In genomic region chr21:44065428-44065827, GRCh38 we compare ENCODE assay signal across 8 cellular contexts. TPM values are rescaled to one million over a fixed set of nuclear protein-coding genes. Genes with fewer than 3 reads are reported as not detected.
A peak's percentile ranks its signal among the peaks of the same experiment; 100 is the strongest.
DNase-seq lines count a peak whose midpoint lies in the region; ATAC-seq lines count a peak whose summit lies in the region.

No MANE protein-coding gene starts in this region.

- H2BK15ac ChIP-seq in mesendoderm (replicated peaks; ENCODE audit: low read depth): no peak overlapping the region

- no peak overlapping the region for H4K5ac ChIP-seq in mesendoderm (ENCODE audit: low read length)

- no peak overlapping the region for H3K4ac ChIP-seq in mesendoderm (ENCODE audit: low read depth, low read length)

- no peak overlapping the region for H2BK5ac ChIP-seq in mesendoderm (ENCODE audit: low read length)

- no peak overlapping the region for H3K27ac ChIP-seq in mesendoderm (ENCODE audit: low read depth, low read length)

- H3K4me2 ChIP-seq in mesendoderm (ENCODE audit: low read length): no peak overlapping the region

- H3K9ac ChIP-seq in mesendoderm (ENCODE audit: low read length): no peak overlapping the region

- no peak overlapping the region for H2AK5ac ChIP-seq in mesendoderm (ENCODE audit: low read length)

- no peak overlapping the region for H3K56ac ChIP-seq in mesendoderm (ENCODE audit: low read length)

- H4K8ac ChIP-seq in mesendoderm (ENCODE audit: low read depth, low read length): no peak overlapping the region

- no peaks in the 10 kb centered on the region for H3K4me1 ChIP-seq in mesendoderm (ENCODE audit: control insufficient read depth, low read depth, low read length)

- H3K18ac ChIP-seq in mesendoderm (ENCODE audit: low read length): no peak overlapping the region

- no peaks in the 10 kb centered on the region for H3K27me3 ChIP-seq in mesendoderm (ENCODE audit: insufficient read depth, low read length, poor library complexity)

- H3K36me3 ChIP-seq in mesendoderm (ENCODE audit: control insufficient read depth, insufficient read depth, low read length): peaks cover 11% of the 10 kb centered on the region

- no peak overlapping the region for H2BK120ac ChIP-seq in mesendoderm (ENCODE audit: low read depth, low read length)

- WGBS in mesendoderm (ENCODE audit: extremely low coverage, insufficient coverage, low lambda C conversion rate): no CpG with 5 or more reads among the region's 9 CpGs

- peak; percentile 88 for DNase-seq in Jurkat, Clone E6-1 (ENCODE audit: low read depth, low spot score)
- peak; percentile 60 to 67 for DNase-seq in activated CD8-positive, alpha-beta memory T cell treated with anti-CD3 and anti-CD28 coated beads for 4 hours (ENCODE audit: low read depth in 2 of 2)
- DNase-seq in germinal center (ENCODE audit: low spot score) (peak; percentile 39), mesendoderm (no peak), AG08396 (ENCODE audit: low spot score) (no peak), DMS53 treated with DMSO at 0.1 percent for 48 hours (lab: John Stamatoyannopoulos, UW; ENCODE audit: unreplicated experiment) (no peak)
- DNase-seq in stimulated activated naive CD4-positive, alpha-beta T cell (lab: John Stamatoyannopoulos, UW): peak; percentile 64 to 95 (median 83)

- no peak overlapping the region for H3K23ac ChIP-seq in mesendoderm (ENCODE audit: low read length)

- ATAC-seq in GM21529 (IDR thresholded peaks at IDR 0.05; ENCODE audit: unreplicated experiment): no peak

- H3K4me3 ChIP-seq in Jurkat, Clone E6-1 (ENCODE audit: low read length): no peak overlapping the region; the same call in 1 of the 2 replicates
- H3K4me3 ChIP-seq in mesendoderm (ENCODE audit: low read length): no peak overlapping the region

- H3K79me2 ChIP-seq in mesendoderm (ENCODE audit: control insufficient read depth, insufficient read depth, low read length): no peaks in the 10 kb centered on the region

- peaks cover 13% of the 10 kb centered on the region for H3K79me1 ChIP-seq in mesendoderm (ENCODE audit: low read length)

RNA-seq across cellular contexts. Expression of gene PWP2, which starts 41.8 kb away (rescaled TPM):
- 31.5 TPM for polyA plus RNA-seq in Jurkat, Clone E6-1 (2012; ENCODE audit: insufficient read depth, insufficient read length)
- 0.51 TPM for polyA plus RNA-seq in mesendoderm (2013, experiment 1 of 2)
- 0.66 TPM for polyA plus RNA-seq in mesendoderm (2013, experiment 2 of 2)

RNA-seq across cellular contexts. Expression of gene TRAPPC10, which starts 53.3 kb away (rescaled TPM):
- 26.3 TPM for polyA plus RNA-seq in Jurkat, Clone E6-1 (2012; ENCODE audit: insufficient read depth, insufficient read length)
- polyA plus RNA-seq in mesendoderm (2013, experiment 1 of 2): 21.4 TPM
- polyA plus RNA-seq in mesendoderm (2013, experiment 2 of 2): 19.9 TPM

Comparison
In these comparisons a context has a peak if more than half of its experiments do, and no peak if none do; other contexts are left out.
1. DNase-seq: peak in Jurkat, Clone E6-1 (single experiment), activated CD8-positive, alpha-beta memory T cell treated with anti-CD3 and anti-CD28 coated beads for 4 hours (2 of 2), germinal center (single experiment) and stimulated activated naive CD4-positive, alpha-beta T cell (6 of 6); none in mesendoderm (single experiment), AG08396 (single experiment) and DMS53 treated with DMSO at 0.1 percent for 48 hours (single experiment).